ENCODE assay signal across 15 cellular contexts in the genomic region with DNA sequence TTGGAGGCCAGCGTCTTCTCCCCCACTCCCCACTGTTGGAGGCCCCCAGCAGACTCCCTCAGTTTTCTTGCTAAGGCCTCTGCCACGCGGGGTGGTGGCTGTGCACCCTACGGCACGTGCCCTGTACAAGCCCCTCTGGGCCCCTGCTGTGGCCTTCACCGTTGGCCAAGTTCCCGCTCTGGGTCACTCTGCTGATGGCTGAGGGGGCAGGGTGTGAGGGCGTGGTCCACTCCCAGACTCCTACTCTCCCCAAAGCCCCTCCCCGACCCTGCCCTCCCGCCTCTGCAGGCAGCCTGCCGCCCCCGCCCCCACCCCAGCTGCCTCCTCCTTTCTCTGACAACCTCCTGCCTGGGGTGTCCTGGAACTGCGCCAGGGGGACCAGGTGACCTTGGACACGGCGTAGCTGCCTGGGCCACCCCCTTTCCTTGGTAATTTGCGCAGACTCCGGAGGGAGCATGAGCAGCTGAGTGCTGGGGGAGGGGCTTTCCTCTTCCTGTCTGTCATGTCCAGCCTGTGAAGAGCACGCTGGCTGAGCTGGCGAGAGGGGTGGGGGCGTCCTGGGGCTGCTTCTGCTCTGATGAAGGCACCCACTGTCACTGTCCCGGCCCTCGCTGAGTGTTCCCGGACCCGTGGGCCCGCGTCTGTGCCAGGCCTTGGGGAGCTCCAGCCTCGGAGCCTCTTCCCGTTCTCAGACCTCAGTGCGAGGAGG.
DNase-seq lines count a peak whose midpoint lies in the region; ATAC-seq, FAIRE-seq and TF ChIP-seq lines count a peak whose summit lies in the region.
"Had no signal": no experiment of that assay in that cellular context is flagged by ENCODE, and none has a peak within 500 bp of the region (broad histone marks: within the 10 kb centered on the region; RNA-seq: fewer than 3 reads in every experiment).

No MANE protein-coding gene starts in this region.

- no peaks in the 10 kb centered on the region for H3K36me3 ChIP-seq in muscle layer of duodenum (ENCODE audit: control insufficient read depth in 1 of 2, insufficient read depth in 2 of 2, low read length in 2 of 2)

- peak overlapping the region; percentile 12 to 33 for H3K4me3 ChIP-seq in muscle layer of duodenum (ENCODE audit: low read depth in 1 of 2, low read length in 2 of 2)
- H3K4me3 ChIP-seq: GM12878 had no signal

- H3K27me3 ChIP-seq in muscle layer of duodenum (ENCODE audit: low read depth, low read length): no peaks in the 10 kb centered on the region

- no peak for FAIRE-seq in GM12892 (lab: Jason Lieb, UNC)
- FAIRE-seq: GM12878 had no signal

- no peak for TF ChIP-seq POLR2A in GM12892 (IDR thresholded peaks at IDR 0.05; ENCODE audit: low read depth, low read length)

- H3K4me1 ChIP-seq in muscle layer of duodenum (ENCODE audit: control insufficient read depth in 1 of 2, insufficient read depth in 2 of 2, low read length in 2 of 2): no peaks in the 10 kb centered on the region

- peaks cover 3 to 7% of the 10 kb centered on the region in 2 donors for H3K9me3 ChIP-seq in muscle layer of duodenum (ENCODE audit: control insufficient read depth in 1 of 2, low read length in 2 of 2)

- no peak overlapping the region for H3K27ac ChIP-seq in muscle layer of duodenum (ENCODE audit: low read length)
- H3K27ac ChIP-seq: VCaP had no signal

- DNase-seq in D341Med (ENCODE audit: low spot score) (peak; percentile 72), NCI-H2171 (lab: John Stamatoyannopoulos, UW) (peak; percentile 30), dermis blood vessel endothelial cell (peak; percentile 39), GM12892 (ENCODE audit: insufficient read length) (no peak), inferior parietal cortex (ENCODE audit: extremely low spot score) (no peak)
- DNase-seq in activated CD4-positive, alpha-beta T cell treated with anti-CD3 and anti-CD28 coated beads, Interleukin-2, amount 50 U/mL, for 1 hour: no peak
- DNase-seq: activated gamma-delta T cell; CD4-positive, CD25-positive, alpha-beta regulatory T cell; cortex of kidney; OCI-M1 had no signal

- ATAC-seq in GM21367 (IDR thresholded peaks at IDR 0.05; ENCODE audit: unreplicated experiment): no peak
- ATAC-seq: GM12878; naive thymus-derived CD8-positive, alpha-beta T cell had no signal

Comparison
In these comparisons a context has a peak if more than half of its experiments do, and no peak if none do; other contexts are left out.
1. DNase-seq: peak in D341Med (single experiment), NCI-H2171 (single experiment) and dermis blood vessel endothelial cell (single experiment); none in GM12892 (single experiment), inferior parietal cortex (single experiment) and activated CD4-positive, alpha-beta T cell treated with anti-CD3 and anti-CD28 coated beads, Interleukin-2, amount 50 U/mL, for 1 hour (single experiment).